ENCODE assay signal across 16 cellular contexts in genomic region chr13:109918179-109918651, GRCh38.
DNase-seq lines count a peak whose midpoint lies in the region; ATAC-seq and TF ChIP-seq lines count a peak whose summit lies in the region.
"Had no signal": no experiment of that assay in that cellular context is flagged by ENCODE, and none has a peak within 500 bp of the region (broad histone marks: within the 10 kb centered on the region; RNA-seq: fewer than 3 reads in every experiment).

No MANE protein-coding gene starts in this region.

- DNase-seq in AG10803 (ENCODE audit: low read depth) (peak; percentile 46), HT-29 (ENCODE audit: low spot score) (peak; percentile 5), cerebellar cortex (ENCODE audit: low spot score) (peak; percentile 14), omental fat pad (ENCODE audit: low spot score) (no peak), NCI-H128 (lab: John Stamatoyannopoulos, UW; ENCODE audit: unreplicated experiment) (no peak), NCI-H526 (lab: John Stamatoyannopoulos, UW) (no peak), NCI-H1417 treated with DMSO at 0.1 percent for 48 hours (lab: John Stamatoyannopoulos, UW) (no peak)
- DNase-seq in activated T-cell treated with anti-CD3 and anti-CD28 coated beads, Interleukin-2, amount 50 U/mL, for 24 hours: no peak
- DNase-seq: activated CD4-positive, alpha-beta T cell treated with anti-CD3 and anti-CD28 coated beads for 36 hours; AML-193; DMS53; NCI-H1436 treated with DMSO at 0.1 percent for 48 hours; NCI-H345; PC-3 had no signal

- H3K4me1 Mint-ChIP-seq in activated T-cell treated with anti-CD3 and anti-CD28 coated beads, Interleukin-2, amount 50 U/mL, for 24 hours (ENCODE audit: low read depth): no peaks in the 10 kb centered on the region
- H3K4me1 Mint-ChIP-seq: activated CD4-positive, alpha-beta T cell treated with anti-CD3 and anti-CD28 coated beads for 36 hours; memory B cell had no signal

- H3K27ac Mint-ChIP-seq in activated T-cell treated with anti-CD3 and anti-CD28 coated beads, Interleukin-2, amount 50 U/mL, for 24 hours: no peak overlapping the region
- H3K27ac Mint-ChIP-seq: activated CD4-positive, alpha-beta T cell treated with anti-CD3 and anti-CD28 coated beads for 36 hours; memory B cell had no signal

- H3K4me3 Mint-ChIP-seq in activated T-cell treated with anti-CD3 and anti-CD28 coated beads, Interleukin-2, amount 50 U/mL, for 24 hours: no peak overlapping the region
- H3K4me3 Mint-ChIP-seq: activated CD4-positive, alpha-beta T cell treated with anti-CD3 and anti-CD28 coated beads for 36 hours; memory B cell had no signal

- peak; percentile 52 for ATAC-seq in omental fat pad (ENCODE audit: low FRiP score)
- ATAC-seq: activated CD4-positive, alpha-beta T cell treated with anti-CD3 and anti-CD28 coated beads for 36 hours had no signal

- no peak for TF ChIP-seq CTCF in AG10803 (conservative IDR thresholded peaks at IDR 0.05; ENCODE audit: low read length)
- TF ChIP-seq CTCF in omental fat pad (IDR thresholded peaks at IDR 0.05): no peak

- peaks cover 20% of the 10 kb centered on the region for H3K27me3 Mint-ChIP-seq in activated T-cell treated with anti-CD3 and anti-CD28 coated beads, Interleukin-2, amount 50 U/mL, for 24 hours

- no peaks in the 10 kb centered on the region for H3K9me3 Mint-ChIP-seq in activated T-cell treated with anti-CD3 and anti-CD28 coated beads, Interleukin-2, amount 50 U/mL, for 24 hours
- H3K9me3 Mint-ChIP-seq: memory B cell had no signal

- H3K4me3 ChIP-seq in AG10803 (ENCODE audit: low read length): no peak overlapping the region
- H3K4me3 ChIP-seq: suprapubic skin had no signal

- H3K36me3 Mint-ChIP-seq in activated T-cell treated with anti-CD3 and anti-CD28 coated beads, Interleukin-2, amount 50 U/mL, for 24 hours (ENCODE audit: low read depth): no peaks in the 10 kb centered on the region
- H3K36me3 Mint-ChIP-seq: memory B cell had no signal

Comparison
In these comparisons a context has a peak if more than half of its experiments do, and no peak if none do; other contexts are left out.
1. DNase-seq: peak in AG10803 (single experiment), HT-29 (single experiment) and cerebellar cortex (single experiment); none in omental fat pad (single experiment), NCI-H128 (single experiment), NCI-H526 (0 of 2), activated T-cell treated with anti-CD3 and anti-CD28 coated beads, Interleukin-2, amount 50 U/mL, for 24 hours (single experiment) and NCI-H1417 treated with DMSO at 0.1 percent for 48 hours (single experiment).